In genomic region chr14:79278286-79278797, GRCh38 we compare ENCODE assay signal across 10 cellular contexts.
DNase-seq lines count a peak whose midpoint lies in the region; ATAC-seq and TF ChIP-seq lines count a peak whose summit lies in the region.
"Had no signal": no experiment of that assay in that cellular context is flagged by ENCODE, and none has a peak within 500 bp of the region (broad histone marks: within the 10 kb centered on the region; RNA-seq: fewer than 3 reads in every experiment).

No MANE protein-coding gene starts in this region.

- no peak overlapping the region for H4K91ac ChIP-seq in neuronal stem cell (ENCODE audit: low read depth, low read length, poor library complexity)

- H4K8ac ChIP-seq in neuronal stem cell (ENCODE audit: low read depth, low read length): no peak overlapping the region

- H3K36me3 Mint-ChIP-seq in activated T-cell treated with anti-CD3 and anti-CD28 coated beads, Interleukin-2, amount 50 U/mL, for 72 hours (ENCODE audit: insufficient read depth in 2 of 2): peaks cover 4 to 12% of the 10 kb centered on the region in 2 donors

- no peaks in the 10 kb centered on the region for H3K36me3 ChIP-seq in A673 (ENCODE audit: insufficient read depth, low read length, poor library complexity, severe bottlenecking)
- no peaks in the 10 kb centered on the region for H3K36me3 ChIP-seq in SJSA1
- H3K36me3 ChIP-seq in neuronal stem cell (replicated peaks in 1 of 2; ENCODE audit: control insufficient read depth in 2 of 2, insufficient read depth in 2 of 2, low read length in 2 of 2): no peaks in the 10 kb centered on the region
- H3K36me3 ChIP-seq: adrenal gland; BLaER1 treated with 17β-estradiol and CSF1 and Interleukin-3, amounts not matched to agents 10 nM and 100 nM had no signal

- BruUV-seq in A673 (replicated peaks; lab: Mats Ljungman, UMichigan): no TSS peak

- TF ChIP-seq CTCF in A673 (conservative IDR thresholded peaks at IDR 0.05; ENCODE audit: low read depth, low read length): no peak
- no peak for TF ChIP-seq CTCF in fibroblast of the aortic adventitia (IDR thresholded peaks at IDR 0.05; ENCODE audit: insufficient read depth, low read length)

- peak overlapping the region; percentile 97 for H2AFZ ChIP-seq in neuronal stem cell (ENCODE audit: low read length)

- DNase-seq in A673 (ENCODE audit: low spot score) (no peak), SJSA1 (ENCODE audit: low read depth in 1 of 2, low spot score in 2 of 2) (no peak), fibroblast of the aortic adventitia (ENCODE audit: low read depth) (no peak), neuronal stem cell (ENCODE audit: low spot score) (no peak), T1000 (lab: John Stamatoyannopoulos, UW) (no peak), NCI-H146 treated with DMSO at 0.1 percent for 48 hours (lab: John Stamatoyannopoulos, UW; ENCODE audit: unreplicated experiment) (no peak)
- no peak for DNase-seq in activated CD4-positive, alpha-beta T cell treated with anti-CD3 and anti-CD28 coated beads for 48 hours
- DNase-seq in activated T-cell treated with anti-CD3 and anti-CD28 coated beads, Interleukin-2, amount 50 U/mL, for 72 hours: no peak

- H2BK12ac ChIP-seq in neuronal stem cell (ENCODE audit: low read length): no peak overlapping the region

- H3K4me3 ChIP-seq in A673 (ENCODE audit: low read depth, low read length, poor library complexity, severe bottlenecking): peak overlapping the region; percentile 38
- peak overlapping the region; percentile 45 for H3K4me3 ChIP-seq in SJSA1
- H3K4me3 ChIP-seq in fibroblast of the aortic adventitia (ENCODE audit: low read depth, low read length): peak overlapping the region; percentile 58
- peak overlapping the region; percentile 64 to 87 for H3K4me3 ChIP-seq in neuronal stem cell (ENCODE audit: low read length in 2 of 2)
- H3K4me3 ChIP-seq: BLaER1 treated with 17β-estradiol and CSF1 and Interleukin-3, amounts not matched to agents 10 nM and 100 nM had no signal

- intact Hi-C loops in A673 (cut with micrococcal nuclease; ENCODE audit: unreplicated experiment): no loop called here

- no peaks in the 10 kb centered on the region for H3K9me3 ChIP-seq in A673 (ENCODE audit: low read depth, low read length, poor library complexity, severe bottlenecking)
- no peaks in the 10 kb centered on the region for H3K9me3 ChIP-seq in SJSA1 (replicated peaks)
- no peaks in the 10 kb centered on the region for H3K9me3 ChIP-seq in neuronal stem cell (replicated peaks in 1 of 2; ENCODE audit: control insufficient read depth in 2 of 2, insufficient read depth in 1 of 2, low read depth in 1 of 2, low read length in 2 of 2)
- H3K9me3 ChIP-seq: adrenal gland had no signal

- peak overlapping the region; percentile 96 for H2BK5ac ChIP-seq in neuronal stem cell (ENCODE audit: low read length)

- no peak overlapping the region for H3K27ac ChIP-seq in A673 (ENCODE audit: low read depth, low read length, poor library complexity, severe bottlenecking)
- no peak overlapping the region for H3K27ac ChIP-seq in SJSA1
- no peak overlapping the region for H3K27ac ChIP-seq in neuronal stem cell (replicated peaks; ENCODE audit: low read length)
- H3K27ac ChIP-seq: adrenal gland; BLaER1 treated with 17β-estradiol and CSF1 and Interleukin-3, amounts not matched to agents 10 nM and 100 nM had no signal

- H2BK120ac ChIP-seq in neuronal stem cell (ENCODE audit: low read depth, low read length): no peak overlapping the region

- CTCF ChIA-PET in A673 (lab: Charles Lee): interaction anchor here (0.7 kb wide), 1 partner anchor 248 kb away, joined by 5 read pairs; no protein-coding TSS in a partner anchor

- H3K4ac ChIP-seq in neuronal stem cell (ENCODE audit: low read length): no peak overlapping the region

- no peak for ATAC-seq in activated T-cell treated with anti-CD3 and anti-CD28 coated beads, Interleukin-2, amount 50 U/mL, for 72 hours (replicated peaks in 1 of 2)

- no peak overlapping the region for H3K27ac Mint-ChIP-seq in activated T-cell treated with anti-CD3 and anti-CD28 coated beads, Interleukin-2, amount 50 U/mL, for 72 hours

- H3K27me3 ChIP-seq in A673 (replicated peaks; ENCODE audit: insufficient read depth, low read depth, low read length, poor library complexity) (peaks cover 74% of the 10 kb centered on the region), SJSA1 (replicated peaks) (no peaks in the 10 kb centered on the region), neuronal stem cell (ENCODE audit: control insufficient read depth in 3 of 3, insufficient read depth in 3 of 3, low read depth in 1 of 3, low read length in 3 of 3) (peaks cover 0 to 53% (median 30%) of the 10 kb centered on the region in 3 experiments)
- H3K27me3 ChIP-seq: BLaER1 treated with 17β-estradiol and CSF1 and Interleukin-3, amounts not matched to agents 10 nM and 100 nM had no signal

- no CpG with 5 or more reads among the region's 18 CpGs for WGBS in neuronal stem cell (ENCODE audit: extremely low coverage in 2 of 2, insufficient read length in 2 of 2, insufficient replicate concordance in 1 of 2), 2 donors

- H2BK15ac ChIP-seq in neuronal stem cell (ENCODE audit: low read length): peak overlapping the region; percentile 34

- H3K4me1 ChIP-seq in A673 (ENCODE audit: insufficient read depth, low read length, poor library complexity, severe bottlenecking): peaks cover 4% of the 10 kb centered on the region
- H3K4me1 ChIP-seq in SJSA1 (replicated peaks): peaks cover 5% of the 10 kb centered on the region; the same call in 1 of the 2 replicates
- peaks cover 20 to 24% of the 10 kb centered on the region in 2 donors for H3K4me1 ChIP-seq in neuronal stem cell (ENCODE audit: control insufficient read depth in 2 of 2, insufficient read depth in 1 of 2, low read depth in 1 of 2, low read length in 2 of 2)
- H3K4me1 ChIP-seq: BLaER1 treated with 17β-estradiol and CSF1 and Interleukin-3, amounts not matched to agents 10 nM and 100 nM had no signal

- H3K79me1 ChIP-seq in neuronal stem cell (ENCODE audit: low read depth, low read length): peaks cover 2% of the 10 kb centered on the region

- no peak overlapping the region for H2AK5ac ChIP-seq in neuronal stem cell (ENCODE audit: low read depth, low read length)

- H3K23ac ChIP-seq in neuronal stem cell (ENCODE audit: low read depth, low read length, poor library complexity): peak overlapping the region; percentile 65

- peak overlapping the region; percentile 24 for H3K9ac ChIP-seq in neuronal stem cell (ENCODE audit: low read depth, low read length, poor library complexity)
- H3K9ac ChIP-seq: BLaER1 treated with 17β-estradiol and CSF1 and Interleukin-3, amounts not matched to agents 10 nM and 100 nM had no signal

- POLR2A ChIA-PET in A673 (lab: Charles Lee; ENCODE audit: low non-redundant PET): no interaction called here

- peaks cover 44% of the 10 kb centered on the region for H3K27me3 Mint-ChIP-seq in activated T-cell treated with anti-CD3 and anti-CD28 coated beads, Interleukin-2, amount 50 U/mL, for 72 hours (ENCODE audit: low read depth)

- peaks cover 5% of the 10 kb centered on the region for H3K4me1 Mint-ChIP-seq in activated T-cell treated with anti-CD3 and anti-CD28 coated beads, Interleukin-2, amount 50 U/mL, for 72 hours (ENCODE audit: low read depth)

- H3K9me3 Mint-ChIP-seq in activated T-cell treated with anti-CD3 and anti-CD28 coated beads, Interleukin-2, amount 50 U/mL, for 72 hours: no peaks in the 10 kb centered on the region

- H3K14ac ChIP-seq in neuronal stem cell (ENCODE audit: low read length): no peak overlapping the region

- H3K4me3 Mint-ChIP-seq in activated T-cell treated with anti-CD3 and anti-CD28 coated beads, Interleukin-2, amount 50 U/mL, for 72 hours: no peak overlapping the region

- H3K18ac ChIP-seq in neuronal stem cell (ENCODE audit: low read length): peak overlapping the region; percentile 88

- H3K4me2 ChIP-seq in neuronal stem cell (ENCODE audit: insufficient read depth, low read length, poor library complexity, severe bottlenecking): peak overlapping the region; percentile 92
